ENCODE assay signal across 2 cellular contexts in the genomic region with DNA sequence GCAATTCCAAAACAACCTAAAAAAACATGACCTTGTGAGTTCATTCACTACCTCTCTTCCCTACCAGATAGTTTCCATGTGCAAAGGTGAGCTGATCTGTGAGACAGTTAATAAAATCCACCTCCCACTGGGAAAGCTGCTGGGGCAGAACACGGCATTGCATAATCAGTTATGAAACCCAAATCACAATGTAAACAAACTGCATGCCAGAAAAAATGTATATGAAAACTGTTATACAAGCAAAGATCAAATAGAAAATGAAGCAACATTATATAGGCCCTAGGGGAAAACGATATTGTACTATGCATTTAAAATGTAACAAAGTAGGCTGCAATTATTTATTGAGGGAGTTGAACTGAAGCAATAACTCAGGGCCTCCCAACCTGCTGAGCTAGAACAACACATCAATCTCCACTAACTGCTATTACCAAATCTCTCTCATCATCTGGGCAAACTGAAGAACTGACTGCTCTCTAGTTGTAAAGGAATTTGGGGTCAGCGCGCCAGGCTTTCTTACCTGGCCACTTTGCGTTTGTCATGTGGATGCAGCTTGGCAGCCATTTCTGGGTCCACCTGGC.
TF ChIP-seq lines count a peak whose summit lies in the region.

No MANE protein-coding gene starts in this region.

TF ChIP-seq in HEK293T, 16 proteins besides CTCF, POLR2A, EP300 and RAD21 (continued from another document):
- TF ChIP-seq FOXM1 (IDR thresholded peaks at IDR 0.05; ENCODE audit: borderline replicate concordance), result no peak
- TF ChIP-seq, protein P1, sequence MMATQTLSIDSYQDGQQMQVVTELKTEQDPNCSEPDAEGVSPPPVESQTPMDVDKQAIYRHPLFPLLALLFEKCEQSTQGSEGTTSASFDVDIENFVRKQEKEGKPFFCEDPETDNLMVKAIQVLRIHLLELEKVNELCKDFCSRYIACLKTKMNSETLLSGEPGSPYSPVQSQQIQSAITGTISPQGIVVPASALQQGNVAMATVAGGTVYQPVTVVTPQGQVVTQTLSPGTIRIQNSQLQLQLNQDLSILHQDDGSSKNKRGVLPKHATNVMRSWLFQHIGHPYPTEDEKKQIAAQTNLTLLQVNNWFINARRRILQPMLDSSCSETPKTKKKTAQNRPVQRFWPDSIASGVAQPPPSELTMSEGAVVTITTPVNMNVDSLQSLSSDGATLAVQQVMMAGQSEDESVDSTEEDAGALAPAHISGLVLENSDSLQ (IDR thresholded peaks at IDR 0.05), result peak; percentile 64; the same call in 1 of the 2 replicates
- TF ChIP-seq SUZ12 (IDR thresholded peaks at IDR 0.05), result no peak
- no peak for TF ChIP-seq HDGF (IDR thresholded peaks at IDR 0.05; ENCODE audit: borderline replicate concordance)
- no peak for TF ChIP-seq LEF1 (IDR thresholded peaks at IDR 0.05; ENCODE audit: borderline replicate concordance)

TF ChIP-seq in K562, 482 proteins besides CTCF, POLR2A, EP300 and RAD21:
- TF ChIP-seq CEBPG (CRISPR knock-in tag; IDR thresholded peaks at IDR 0.05) (peak; percentile 40; the same call in 1 of the 2 replicates), CEBPG (tag; conservative IDR thresholded peaks at IDR 0.05 in 1 of 2, IDR thresholded peaks at IDR 0.05 in 1 of 2) (peak; percentile 83 to 85), SNRNP70 (optimal IDR thresholded peaks at IDR 0.05; ENCODE audit: low read depth, low read length) (no peak), HNRNPUL1 (IDR thresholded peaks at IDR 0.05; ENCODE audit: low read length) (0 out of 2 replicates have a peak, but pooled peaks have one; percentile 31), ATF7 (IDR thresholded peaks at IDR 0.05) (no peak), CEBPB (tag; IDR thresholded peaks at IDR 0.05) (peak; percentile 93), GABPB1 (CRISPR knock-in tag; IDR thresholded peaks at IDR 0.05) (no peak), POLR2AphosphoS5 (IDR thresholded peaks at IDR 0.05; ENCODE audit: control insufficient read depth, insufficient read depth, low read depth, low read length) (no peak)
- TF ChIP-seq, protein P2, sequence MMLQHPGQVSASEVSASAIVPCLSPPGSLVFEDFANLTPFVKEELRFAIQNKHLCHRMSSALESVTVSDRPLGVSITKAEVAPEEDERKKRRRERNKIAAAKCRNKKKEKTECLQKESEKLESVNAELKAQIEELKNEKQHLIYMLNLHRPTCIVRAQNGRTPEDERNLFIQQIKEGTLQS (IDR thresholded peaks at IDR 0.05), result peak; percentile 25; the same call in 1 of the 2 replicates
- TF ChIP-seq, protein P2 (CRISPR knock-in tag; conservative IDR thresholded peaks at IDR 0.05), result no peak
- TF ChIP-seq, protein P3, sequence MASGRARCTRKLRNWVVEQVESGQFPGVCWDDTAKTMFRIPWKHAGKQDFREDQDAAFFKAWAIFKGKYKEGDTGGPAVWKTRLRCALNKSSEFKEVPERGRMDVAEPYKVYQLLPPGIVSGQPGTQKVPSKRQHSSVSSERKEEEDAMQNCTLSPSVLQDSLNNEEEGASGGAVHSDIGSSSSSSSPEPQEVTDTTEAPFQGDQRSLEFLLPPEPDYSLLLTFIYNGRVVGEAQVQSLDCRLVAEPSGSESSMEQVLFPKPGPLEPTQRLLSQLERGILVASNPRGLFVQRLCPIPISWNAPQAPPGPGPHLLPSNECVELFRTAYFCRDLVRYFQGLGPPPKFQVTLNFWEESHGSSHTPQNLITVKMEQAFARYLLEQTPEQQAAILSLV (tag; IDR thresholded peaks at IDR 0.05), result 0 out of 2 replicates have a peak, but pooled peaks have one; percentile 43
- TF ChIP-seq, protein P4, sequence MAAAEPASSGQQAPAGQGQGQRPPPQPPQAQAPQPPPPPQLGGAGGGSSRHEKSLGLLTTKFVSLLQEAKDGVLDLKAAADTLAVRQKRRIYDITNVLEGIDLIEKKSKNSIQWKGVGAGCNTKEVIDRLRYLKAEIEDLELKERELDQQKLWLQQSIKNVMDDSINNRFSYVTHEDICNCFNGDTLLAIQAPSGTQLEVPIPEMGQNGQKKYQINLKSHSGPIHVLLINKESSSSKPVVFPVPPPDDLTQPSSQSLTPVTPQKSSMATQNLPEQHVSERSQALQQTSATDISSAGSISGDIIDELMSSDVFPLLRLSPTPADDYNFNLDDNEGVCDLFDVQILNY (CRISPR knock-in tag; IDR thresholded peaks at IDR 0.05), result no peak
